In genomic region chr15:76173317-76173834, GRCh38 we compare ENCODE assay signal across 33 cellular contexts.
"Had no signal": no experiment of that assay in that cellular context is flagged by ENCODE, and none has a peak within 500 bp of the region (broad histone marks: within the 10 kb centered on the region; RNA-seq: fewer than 3 reads in every experiment).

No MANE protein-coding gene starts in this region.

- H3K4me1 ChIP-seq: Peyer's patch had no signal

- DNase-seq: activated CD4-positive, alpha-beta memory T cell treated with anti-CD3 and anti-CD28 coated beads, Interleukin-2, amount 10 ng/mL, durations not matched to agents 7 days and 5 days; activated CD4-positive, alpha-beta T cell treated with anti-CD3 and anti-CD28 coated beads for 1 hour; activated CD4-positive, alpha-beta T cell treated with anti-CD3 and anti-CD28 coated beads for 48 hours; activated CD4-positive, CD25-positive, alpha-beta regulatory T cell; activated CD8-positive, alpha-beta memory T cell treated with anti-CD3 and anti-CD28 coated beads for 24 hours; activated CD8-positive, alpha-beta memory T cell treated with anti-CD3 and anti-CD28 coated beads, Interleukin-2, amount 10 ng/mL, durations not matched to agents 7 days and 5 days; activated CD8-positive, alpha-beta memory T cell treated with anti-CD3 and anti-CD28 coated beads, Interleukin-2, amount 50 U/mL, for 48 hours; activated effector memory CD4-positive, alpha-beta T cell treated with Interleukin-2 at 50 U/mL for 16 hours; activated naive CD4-positive, alpha-beta T cell treated with anti-CD3 and anti-CD28 coated beads, Interleukin-2, amount 50 U/mL, for 16 hours; activated naive CD8-positive, alpha-beta T cell treated with anti-CD3 and anti-CD28 coated beads for 36 hours; activated T-cell treated with anti-CD3 and anti-CD28 coated beads, Interleukin-2, amount 50 U/mL, for 48 hours; amniotic stem cell; aorta; brain microvascular endothelial cell; Karpas-422; KBM-7; MG63; NCI-H1048; NCI-H1105 treated with DMSO at 0.1 percent for 48 hours; NCI-H1436; NCI-H1930; NCI-H345; PC-3; Peyer's patch; RPMI8226; SIG-M5; T-helper 1 cell; T-helper 2 cell; T-helper 9 cell had no signal

- H3K36me3 ChIP-seq: brain microvascular endothelial cell, cardiac muscle cell, MG63, Peyer's patch had no signal

- H3K27ac Mint-ChIP-seq: activated CD4-positive, alpha-beta memory T cell treated with anti-CD3 and anti-CD28 coated beads, Interleukin-2, amount 10 ng/mL, durations not matched to agents 7 days and 5 days; activated CD8-positive, alpha-beta memory T cell treated with anti-CD3 and anti-CD28 coated beads, Interleukin-2, amount 10 ng/mL, durations not matched to agents 7 days and 5 days; activated naive CD8-positive, alpha-beta T cell treated with anti-CD3 and anti-CD28 coated beads for 36 hours had no signal

- H3K9me3 ChIP-seq: MG63, Peyer's patch had no signal

- H3K4me3 ChIP-seq: cardiac muscle cell, MG63, Peyer's patch had no signal

- H3K36me3 Mint-ChIP-seq: activated CD8-positive, alpha-beta memory T cell treated with anti-CD3 and anti-CD28 coated beads, Interleukin-2, amount 10 ng/mL, durations not matched to agents 7 days and 5 days; activated naive CD8-positive, alpha-beta T cell treated with anti-CD3 and anti-CD28 coated beads for 36 hours had no signal

- H3K27ac ChIP-seq: brain microvascular endothelial cell, cardiac muscle cell, Peyer's patch, VCaP had no signal

- H3K4me3 Mint-ChIP-seq: activated CD4-positive, alpha-beta memory T cell treated with anti-CD3 and anti-CD28 coated beads, Interleukin-2, amount 10 ng/mL, durations not matched to agents 7 days and 5 days; activated CD8-positive, alpha-beta memory T cell treated with anti-CD3 and anti-CD28 coated beads, Interleukin-2, amount 10 ng/mL, durations not matched to agents 7 days and 5 days; activated naive CD8-positive, alpha-beta T cell treated with anti-CD3 and anti-CD28 coated beads for 36 hours; central memory CD8-positive, alpha-beta T cell had no signal

- H3K9me3 Mint-ChIP-seq: activated CD4-positive, alpha-beta memory T cell treated with anti-CD3 and anti-CD28 coated beads, Interleukin-2, amount 10 ng/mL, durations not matched to agents 7 days and 5 days; activated naive CD8-positive, alpha-beta T cell treated with anti-CD3 and anti-CD28 coated beads for 36 hours; central memory CD8-positive, alpha-beta T cell had no signal

- ATAC-seq: activated CD8-positive, alpha-beta memory T cell treated with anti-CD3 and anti-CD28 coated beads, Interleukin-2, amount 10 ng/mL, durations not matched to agents 7 days and 5 days; PC-3; SK-N-SH treated with all-trans-retinoic acid at 6 μM for 48 hours had no signal

- H3K4me1 Mint-ChIP-seq: activated CD4-positive, alpha-beta memory T cell treated with anti-CD3 and anti-CD28 coated beads, Interleukin-2, amount 10 ng/mL, durations not matched to agents 7 days and 5 days; activated CD8-positive, alpha-beta memory T cell treated with anti-CD3 and anti-CD28 coated beads, Interleukin-2, amount 10 ng/mL, durations not matched to agents 7 days and 5 days; activated naive CD8-positive, alpha-beta T cell treated with anti-CD3 and anti-CD28 coated beads for 36 hours had no signal

- H3K27me3 ChIP-seq: brain microvascular endothelial cell, cardiac muscle cell, MG63, Peyer's patch had no signal
